Comparison of ENCODE assay signal across 28 cellular contexts in the genomic region with DNA sequence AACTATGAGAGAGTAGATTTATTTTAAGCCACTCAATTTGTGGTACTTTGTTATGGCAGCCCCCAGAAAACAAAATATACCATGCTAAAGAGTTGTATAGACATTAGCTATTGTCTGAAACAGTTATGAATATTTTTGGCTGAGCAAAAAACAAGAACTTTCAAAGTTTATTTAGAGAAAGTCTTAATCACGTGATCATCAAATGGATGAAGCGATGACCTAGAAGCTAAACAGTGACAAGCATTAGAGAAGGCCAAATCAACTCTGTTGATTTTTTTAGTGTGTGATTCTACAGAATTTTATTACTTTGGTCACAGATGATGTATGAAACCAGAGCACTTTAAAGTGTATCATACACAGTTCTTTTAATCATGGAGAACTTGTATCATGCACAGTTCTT.
"Had no signal": no experiment of that assay in that cellular context is flagged by ENCODE, and none has a peak within 500 bp of the region (broad histone marks: within the 10 kb centered on the region; RNA-seq: fewer than 3 reads in every experiment).

No MANE protein-coding gene starts in this region.

- H3K9me3 ChIP-seq: colonic mucosa, esophagus muscularis mucosa, esophagus squamous epithelium, gastrocnemius medialis, gastroesophageal sphincter, heart left ventricle had no signal

- FAIRE-seq: colon, endometrium, endothelial cell of umbilical vein, frontal cortex had no signal

- H3K4me1 ChIP-seq: colonic mucosa, esophagus muscularis mucosa, esophagus squamous epithelium, foreskin keratinocyte, gastrocnemius medialis, gastroesophageal sphincter, heart left ventricle, heart right ventricle had no signal

- DNase-seq: colonic mucosa; cortex of kidney; dermis blood vessel endothelial cell; dorsolateral prefrontal cortex; effector CD4-positive, alpha-beta T cell; effector CD8-positive, alpha-beta T cell; effector memory CD4-positive, alpha-beta T cell; effector memory CD8-positive, alpha-beta T cell; endodermal cell; erythroblast; esophagus squamous epithelium; foreskin fibroblast; foreskin keratinocyte; foreskin melanocyte; gastrocnemius medialis; glutamatergic neuron; head of caudate nucleus; heart left ventricle; heart right ventricle had no signal

- H3K27me3 ChIP-seq: colonic mucosa, dorsolateral prefrontal cortex, esophagus muscularis mucosa, esophagus squamous epithelium, foreskin keratinocyte, gastrocnemius medialis, gastroesophageal sphincter, heart left ventricle, heart right ventricle had no signal

- H3K27ac ChIP-seq: colonic mucosa, coronary artery, dorsolateral prefrontal cortex, epithelial cell of prostate, esophagus muscularis mucosa, esophagus squamous epithelium, foreskin keratinocyte, gastrocnemius medialis, gastroesophageal sphincter, heart left ventricle, heart right ventricle had no signal

- ATAC-seq: effector memory CD8-positive, alpha-beta T cell; esophagus mucosa; foreskin keratinocyte; gastrocnemius medialis; gastroesophageal sphincter; heart left ventricle; heart right ventricle had no signal

- H3K36me3 ChIP-seq: colonic mucosa, esophagus muscularis mucosa, esophagus squamous epithelium, gastrocnemius medialis, gastroesophageal sphincter, heart left ventricle, heart right ventricle had no signal

- H3K4me3 ChIP-seq: colonic mucosa, coronary artery, dorsolateral prefrontal cortex, esophagus muscularis mucosa, esophagus squamous epithelium, gastrocnemius medialis, gastroesophageal sphincter, heart left ventricle, heart right ventricle had no signal
